In genomic region chr1:98793136-98793535, GRCh38 we compare ENCODE assay signal across 21 cellular contexts.
"Had no signal": no experiment of that assay in that cellular context is flagged by ENCODE, and none has a peak within 500 bp of the region (broad histone marks: within the 10 kb centered on the region; RNA-seq: fewer than 3 reads in every experiment).

No MANE protein-coding gene starts in this region.

- H3K27me3 ChIP-seq: dorsolateral prefrontal cortex, right lobe of liver, spleen, transverse colon had no signal

- H3K4me3 ChIP-seq: dorsolateral prefrontal cortex, mucosa of descending colon, psoas muscle, right lobe of liver, spleen, thoracic aorta, transverse colon had no signal

- H3K36me3 ChIP-seq: neutrophil, right lobe of liver, spleen, thoracic aorta, transverse colon had no signal

- H3K27ac ChIP-seq: dorsolateral prefrontal cortex, neutrophil, psoas muscle, right lobe of liver, spleen, thoracic aorta, transverse colon had no signal

- H3K9me3 ChIP-seq: mucosa of descending colon, neutrophil, psoas muscle, right lobe of liver, spleen, thoracic aorta, transverse colon had no signal

- DNase-seq: cortex of kidney; dorsolateral prefrontal cortex; effector CD8-positive, alpha-beta T cell; foreskin melanocyte; head of caudate nucleus; hippocampal formation; left colon; left ventricle myocardium superior; mucosa of descending colon; naive thymus-derived CD8-positive, alpha-beta T cell; psoas muscle; right lobe of liver; spleen; stimulated activated CD4-positive, alpha-beta T cell treated with anti-CD3 and anti-CD28 coated beads, Interleukin-15, amount 100 ng/mL, for 24 hours; stimulated activated CD4-positive, alpha-beta T cell treated with anti-CD3 and anti-CD28 coated beads, Interleukin-1b, Interleukin-23, amount 100 ng/mL, for 48 hours; stimulated activated CD4-positive, alpha-beta T cell treated with anti-CD3 and anti-CD28 coated beads, Interleukin-4, amount 100 ng/mL, for 24 hours; stimulated activated naive B cell treated with anti-CD40 and anti-IgM and Interleukin-4, amounts not matched to agents 10 μg/mL and 1 μg/mL and 100 μg/mL, for 72 hours; stimulated activated naive CD8-positive, alpha-beta T cell treated with anti-CD3 and anti-CD28 coated beads, Interleukin-15, amount 100 ng/mL, for 72 hours; transverse colon had no signal

- H3K4me1 ChIP-seq: psoas muscle, right lobe of liver, spleen, transverse colon had no signal
